Comparison of ENCODE assay signal across 6 cellular contexts in the genomic region with DNA sequence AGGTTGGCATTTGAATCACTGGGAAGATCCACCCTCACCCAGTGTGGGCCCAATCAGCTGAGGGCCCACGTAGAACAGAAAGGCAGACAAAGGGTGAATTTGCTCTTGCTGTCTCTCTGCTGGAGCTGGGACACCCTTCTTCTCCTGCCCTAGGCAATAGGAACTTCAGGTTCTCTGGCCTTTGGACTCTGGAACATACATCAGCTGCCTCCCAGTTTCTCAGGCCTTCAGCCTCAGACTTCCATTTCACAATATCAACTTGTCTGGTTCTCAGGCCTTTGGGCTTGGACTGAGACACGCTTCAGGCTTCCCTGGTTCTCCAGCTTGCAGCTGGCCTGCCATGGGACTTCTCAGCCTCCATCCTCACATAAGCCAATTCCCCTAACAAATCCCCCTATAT. TPM values are rescaled to one million over a fixed set of nuclear protein-coding genes. Genes with fewer than 3 reads are reported as not detected.
"Had no signal": no experiment of that assay in that cellular context is flagged by ENCODE, and none has a peak within 500 bp of the region (broad histone marks: within the 10 kb centered on the region; RNA-seq: fewer than 3 reads in every experiment).

No MANE protein-coding gene starts in this region.

- DNase-seq: H9, HCEC 1CT had no signal

- H3K36me3 Mint-ChIP-seq: IgD-negative memory B cell had no signal

- H3K4me3 Mint-ChIP-seq: GM23338, H9, IgD-negative memory B cell had no signal

- H3K9me3 Mint-ChIP-seq: GM23338, H9 had no signal

- ATAC-seq: GM23338 had no signal

- H3K27ac Mint-ChIP-seq: GM23338, H9, IgD-negative memory B cell had no signal

- H3K4me3 ChIP-seq: GM23338 had no signal

RNA-seq across cellular contexts. Expression of a gene that starts 23.6 kb away (rescaled TPM):
- total RNA-seq: GM23338, H1, H9, HT-29 had no signal

RNA-seq across cellular contexts. Expression of a gene that starts 52.6 kb away (rescaled TPM):
- total RNA-seq: GM23338, H1, H9, HT-29 had no signal
